20 cellular contexts compared by ENCODE assay signal in the genomic region with DNA sequence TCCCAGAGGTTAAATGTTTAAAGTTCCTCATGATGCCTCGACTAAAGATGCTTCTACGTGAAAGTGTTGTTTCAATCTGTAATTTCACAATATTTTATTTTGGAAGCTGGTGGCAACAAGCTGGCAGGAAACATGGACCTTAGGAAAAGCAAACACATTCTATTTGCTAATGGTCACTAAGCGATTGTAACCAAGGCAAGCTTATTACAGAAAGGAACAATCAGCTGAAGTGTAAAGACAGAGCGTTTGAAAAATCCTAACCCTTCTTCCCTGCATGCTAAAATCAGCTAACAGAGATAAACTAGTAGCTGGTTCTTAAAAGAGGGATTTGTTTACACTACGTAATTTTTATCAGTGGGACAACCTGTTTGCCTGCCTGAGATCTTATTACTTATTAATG. TPM values are rescaled to one million over a fixed set of nuclear protein-coding genes. Genes with fewer than 3 reads are reported as not detected.
DNase-seq lines count a peak whose midpoint lies in the region; ATAC-seq and TF ChIP-seq lines count a peak whose summit lies in the region.
"Had no signal": no experiment of that assay in that cellular context is flagged by ENCODE, and none has a peak within 500 bp of the region (broad histone marks: within the 10 kb centered on the region; RNA-seq: fewer than 3 reads in every experiment).

No MANE protein-coding gene starts in this region.

- no TSS peak for BruUV-seq in PC-9 (replicated peaks; lab: Mats Ljungman, UMichigan)

- intact Hi-C loops in PC-9 (cut with micrococcal nuclease; ENCODE audit: unreplicated experiment) (no loop called here), right lobe of liver (cut with DNase I) (no loop called here)

- H3F3A ChIP-seq in PC-9 (ENCODE audit: insufficient read depth, low read depth) = peaks cover 14% of the 10 kb centered on the region; the same call in 1 of the 2 replicates

- peak; percentile 85 to 95 (median 92) for ATAC-seq in right lobe of liver
- no peak for ATAC-seq in GM18861 (IDR thresholded peaks at IDR 0.05; ENCODE audit: unreplicated experiment)
- no peak for ATAC-seq in GM18511 (IDR thresholded peaks at IDR 0.05; ENCODE audit: unreplicated experiment)
- ATAC-seq in HG03135 (IDR thresholded peaks at IDR 0.05; ENCODE audit: unreplicated experiment) = no peak
- ATAC-seq: T-helper 17 cell had no signal

- H3K36me3 ChIP-seq in PC-9 (ENCODE audit: low read depth) (peaks cover 3% of the 10 kb centered on the region; the same call in 1 of the 2 replicates), right lobe of liver (no peaks in the 10 kb centered on the region)
- H3K36me3 ChIP-seq: HAP-1, SJSA1, vagina had no signal

- H3K4me3 ChIP-seq in PC-9 = no peak overlapping the region
- H3K4me3 ChIP-seq in right lobe of liver = no peak overlapping the region
- H3K4me3 ChIP-seq: HAP-1, lung, SJSA1, vagina had no signal

- H3K27ac ChIP-seq in PC-9 (peak overlapping the region; percentile 33), right lobe of liver (no peak overlapping the region)
- H3K27ac ChIP-seq: epithelial cell of prostate, SJSA1, vagina had no signal

- TF ChIP-seq CTCF in PC-9 (conservative IDR thresholded peaks at IDR 0.05) (no peak), right lobe of liver (IDR thresholded peaks at IDR 0.05) (no peak)

- no peaks in the 10 kb centered on the region for H3K27me3 ChIP-seq in PC-9 (ENCODE audit: insufficient read depth, low read depth)
- H3K27me3 ChIP-seq in right lobe of liver = peaks cover 8 to 39% of the 10 kb centered on the region in 2 donors
- H3K27me3 ChIP-seq: vagina had no signal

- H3K4me1 ChIP-seq in PC-9 (replicated peaks; ENCODE audit: insufficient read depth) = peaks cover 27% of the 10 kb centered on the region
- peaks cover 0 to 9% (median 3%) of the 10 kb centered on the region in 4 donors for H3K4me1 ChIP-seq in right lobe of liver
- H3K4me1 ChIP-seq: SJSA1 had no signal

- no peak overlapping the region for H2AFZ ChIP-seq in PC-9

- no peaks in the 10 kb centered on the region for H3K9me2 ChIP-seq in PC-9 (ENCODE audit: insufficient read depth)

- H3K79me2 ChIP-seq in PC-9 (ENCODE audit: low read depth) = no peaks in the 10 kb centered on the region

- H3K4me2 ChIP-seq in PC-9 = peak overlapping the region; percentile 23

- 26% methylated on average over 5 of the region's 5 CpGs for WGBS in right lobe of liver (ENCODE audit: insufficient coverage, low coverage, low lambda C conversion rate, missing lambda C conversion rate)

- no peaks in the 10 kb centered on the region for H4K20me1 ChIP-seq in PC-9 (ENCODE audit: insufficient read depth)

- no peaks in the 10 kb centered on the region; the same call in 1 of the 2 replicates for H3K9me3 ChIP-seq in PC-9 (ENCODE audit: insufficient read depth, low read depth)
- H3K9me3 ChIP-seq in right lobe of liver = no peaks in the 10 kb centered on the region
- H3K9me3 ChIP-seq: HAP-1, SJSA1, vagina had no signal

- TF ChIP-seq POLR2A in right lobe of liver (IDR thresholded peaks at IDR 0.05) = no peak

- CTCF ChIA-PET in PC-9 (lab: Charles Lee) = no interaction called here

- POLR2A ChIA-PET in PC-9 (lab: Charles Lee; ENCODE audit: unreplicated experiment) = interaction anchor here (0.7 kb wide), 1 partner anchor 1461 kb away, joined by 3 read pairs; no protein-coding TSS in a partner anchor

- DNase-seq in DMS53 (lab: John Stamatoyannopoulos, UW) = peak; percentile 92
- DNase-seq in NCI-H146 treated with DMSO at 0.1 percent for 48 hours (lab: John Stamatoyannopoulos, UW; ENCODE audit: unreplicated experiment) = peak; percentile 98
- peak in 1 of 2 experiments; percentile 70 for DNase-seq in PC-9
- no peak for DNase-seq in right lobe of liver
- no peak for DNase-seq in kidney tubule cell (ENCODE audit: low spot score)
- DNase-seq: activated CD4-positive, alpha-beta memory T cell treated with anti-CD3 and anti-CD28 coated beads, Interleukin-2, amount 10 ng/mL, durations not matched to agents 7 days and 5 days; activated naive CD8-positive, alpha-beta T cell treated with anti-CD3 and anti-CD28 coated beads for 36 hours; activated T-cell treated with anti-CD3 and anti-CD28 coated beads, Interleukin-2, amount 50 U/mL, for 48 hours; CD4-positive, alpha-beta memory T cell; EL; foreskin melanocyte; T-helper 17 cell had no signal

RNA-seq across cellular contexts. Expression of a gene that starts 50.0 kb away (rescaled TPM):
- total RNA-seq in PC-9 (2021) = 2.5 and 4.0 TPM in 2 replicates
- total RNA-seq in right lobe of liver = under 1 TPM; 0.06 to 0.70 (median 0.12) TPM
- total RNA-seq: activated CD4-positive, alpha-beta memory T cell treated with anti-CD3 and anti-CD28 coated beads, Interleukin-2, amount 10 ng/mL, durations not matched to agents 7 days and 5 days; activated naive CD8-positive, alpha-beta T cell treated with anti-CD3 and anti-CD28 coated beads for 36 hours; CD4-positive, alpha-beta memory T cell; SJSA1; T-helper 17 cell had no signal

Comparison
In these comparisons a context has a peak if more than half of its experiments do, and no peak if none do; other contexts are left out.
1. DNase-seq: peak in DMS53 (single experiment) and NCI-H146 treated with DMSO at 0.1 percent for 48 hours (single experiment); none in right lobe of liver (0 of 3) and kidney tubule cell (single experiment).
2. ATAC-seq: peak in right lobe of liver (4 of 4); none in GM18861 (single experiment), GM18511 (single experiment) and HG03135 (single experiment).